Comparison of ENCODE assay signal across 9 cellular contexts in genomic region chr19:56367829-56368711, GRCh38. TPM values are rescaled to one million over a fixed set of nuclear protein-coding genes. Genes with fewer than 3 reads are reported as not detected.
DNase-seq lines count a peak whose midpoint lies in the region; ATAC-seq and FAIRE-seq lines count a peak whose summit lies in the region.
"Had no signal": no experiment of that assay in that cellular context is flagged by ENCODE, and none has a peak within 500 bp of the region (broad histone marks: within the 10 kb centered on the region; RNA-seq: fewer than 3 reads in every experiment).

No MANE protein-coding gene starts in this region.

- H3K4me1 ChIP-seq in small intestine (ENCODE audit: control insufficient read depth in 2 of 2, insufficient read depth in 1 of 2, low read depth in 1 of 2, low read length in 1 of 2) = peaks cover 0 to 7% of the 10 kb centered on the region in 2 donors

- no peaks in the 10 kb centered on the region for H3K27me3 ChIP-seq in small intestine (ENCODE audit: control insufficient read depth in 2 of 2, insufficient read depth in 2 of 2, low read length in 2 of 2)

- FAIRE-seq in small intestine (lab: Jason Lieb, UNC) = no peak

- no peaks in the 10 kb centered on the region for H3K9me3 ChIP-seq in small intestine (ENCODE audit: control insufficient read depth, low read depth)

- H3K27ac ChIP-seq in small intestine (ENCODE audit: low read depth in 1 of 2, low read length in 1 of 2) = peak overlapping the region; percentile 51 to 87

- ATAC-seq in GM21786 (IDR thresholded peaks at IDR 0.05; ENCODE audit: unreplicated experiment) (peak; percentile 77), GM19023 (IDR thresholded peaks at IDR 0.05; ENCODE audit: unreplicated experiment) (no peak)
- ATAC-seq: HCT116 had no signal

- H3K4me3 ChIP-seq in small intestine (ENCODE audit: low read depth in 1 of 2, low read length in 2 of 2) = peak overlapping the region; percentile 45 to 71

- WGBS in small intestine, 3 donors = 6 to 19% (median 18%) methylated on average over 65 of the region's 65 CpGs

- H3K36me3 ChIP-seq in small intestine (ENCODE audit: control insufficient read depth in 2 of 2, insufficient read depth in 2 of 2, low read length in 2 of 2) = peaks cover 0 to under 1% of the 10 kb centered on the region in 2 donors

- DNase-seq in C1 segment of cervical spinal cord (lab: John Stamatoyannopoulos, UW) = peak; percentile 33 to 92 (median 74)
- DNase-seq in NCI-H2029 treated with DMSO at 0.1 percent for 48 hours (lab: John Stamatoyannopoulos, UW) = peak; percentile 84
- peak; percentile 53 to 61 for DNase-seq in activated CD4-positive, alpha-beta T cell treated with anti-CD3 and anti-CD28 coated beads for 24 hours (ENCODE audit: low read depth in 2 of 2)
- DNase-seq in cerebellar nuclear complex (lab: John Stamatoyannopoulos, UW) = peak; percentile 40 to 63
- peak; percentile 98 for DNase-seq in iris pigment epithelial cell (ENCODE audit: low read depth)
- DNase-seq in small intestine = peak; percentile 66

RNA-seq across cellular contexts. Expression of gene ZNF582, which starts 25.3 kb away (rescaled TPM):
- 1 to 10 TPM in 2 of 3 donors, under 1 TPM in 1; 0.45 to 2.5 (median 1.1) TPM for polyA plus RNA-seq in small intestine

RNA-seq across cellular contexts. Expression of gene ZNF583, which starts 36.1 kb away (rescaled TPM):
- polyA plus RNA-seq in small intestine = 1 to 10 TPM in 1 of 3 donors, under 1 TPM in 2; 0.45 to 1.4 (median 0.54) TPM

RNA-seq across cellular contexts. Expression of gene ZSCAN5A, which starts 53.4 kb away (rescaled TPM):
- polyA plus RNA-seq in small intestine = 1 to 10 TPM; 5.4 to 7.8 (median 7.2) TPM
